ENCODE assay signal across 1 cellular context in genomic region chr11:3345736-3346135, GRCh38.
TF ChIP-seq lines count a peak whose summit lies in the region.

No MANE protein-coding gene starts in this region.

TF ChIP-seq in K562, 482 proteins besides CTCF, POLR2A, EP300 and RAD21 (continued from another document):
- TF ChIP-seq ZNF347 (CRISPR knock-in tag; IDR thresholded peaks at IDR 0.05; ENCODE audit: low read depth): no peak
- peak; percentile 72 for TF ChIP-seq DPF2 (IDR thresholded peaks at IDR 0.05)
- TF ChIP-seq PKNOX1 (IDR thresholded peaks at IDR 0.05): peak; percentile 85
- no peak for TF ChIP-seq ZNF280A (IDR thresholded peaks at IDR 0.05; ENCODE audit: low read depth, partially characterized antibody)
- peak; percentile 54 for TF ChIP-seq L3MBTL2 (IDR thresholded peaks at IDR 0.05)
- TF ChIP-seq STAT5A (IDR thresholded peaks at IDR 0.05; ENCODE audit: borderline replicate concordance, low read length): peak; percentile 40; the same call in 1 of the 2 replicates
- peak; percentile 23; the same call in 1 of the 2 replicates for TF ChIP-seq ZNF592 (IDR thresholded peaks at IDR 0.05)
- peak; percentile 57; the same call in 1 of the 2 replicates for TF ChIP-seq TFAP4 (CRISPR knock-in tag; IDR thresholded peaks at IDR 0.05; ENCODE audit: borderline replicate concordance)
- no peak for TF ChIP-seq ZNF263 (CRISPR knock-in tag; IDR thresholded peaks at IDR 0.05; ENCODE audit: borderline replicate concordance)
- no peak for TF ChIP-seq RFX1 (IDR thresholded peaks at IDR 0.05)
- TF ChIP-seq RBM25 (IDR thresholded peaks at IDR 0.05; ENCODE audit: low read depth, low read length, severe bottlenecking): peak; percentile 3
- no peak for TF ChIP-seq ZNF407 (IDR thresholded peaks at IDR 0.05; ENCODE audit: low read depth)
- peak; percentile 62 for TF ChIP-seq FOS (IDR thresholded peaks at IDR 0.05; ENCODE audit: extremely low read depth, insufficient read length)
- TF ChIP-seq THRA (IDR thresholded peaks at IDR 0.05): no peak
- TF ChIP-seq NFXL1 (CRISPR knock-in tag; IDR thresholded peaks at IDR 0.05): no peak
TF ChIP-seq in K562: peak in this region for 44.
